ENCODE assay signal across 8 cellular contexts in the genomic region with DNA sequence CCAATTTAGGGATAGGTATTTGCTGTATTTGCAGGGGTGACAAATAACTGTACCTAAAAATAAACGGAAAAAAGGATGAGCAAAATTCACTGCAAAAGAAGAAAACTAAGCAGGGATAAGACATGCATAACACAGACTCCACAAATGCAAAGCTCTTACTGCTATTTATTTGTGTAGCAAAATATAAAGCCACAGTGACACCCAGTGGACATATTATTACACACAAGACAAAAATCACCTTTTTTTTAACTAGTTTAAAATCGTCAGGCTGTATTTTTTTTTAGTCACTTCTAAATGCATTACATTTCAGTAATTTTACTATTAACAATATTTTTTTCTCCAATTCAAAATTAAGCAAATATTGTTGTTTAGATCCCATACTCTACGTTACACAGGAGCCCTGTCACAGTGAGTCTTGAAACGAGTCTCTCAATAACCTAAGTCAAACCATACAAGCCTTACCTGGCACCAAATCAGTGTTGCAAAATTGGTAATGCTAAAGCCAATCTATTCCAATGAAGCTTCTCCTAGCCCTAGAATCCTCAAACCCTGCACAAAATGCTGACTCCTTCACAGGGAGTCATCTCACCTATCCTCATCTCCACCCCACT. TPM values are rescaled to one million over a fixed set of nuclear protein-coding genes. Genes with fewer than 3 reads are reported as not detected.
DNase-seq lines count a peak whose midpoint lies in the region; ATAC-seq and TF ChIP-seq lines count a peak whose summit lies in the region.

No MANE protein-coding gene starts in this region.

- no peak overlapping the region for H3K27ac Mint-ChIP-seq in activated CD4-positive, alpha-beta T cell treated with anti-CD3 and anti-CD28 coated beads, Interleukin-2, amount 10 ng/mL, durations not matched to agents 24 days and 14 days
- no peak overlapping the region for H3K27ac Mint-ChIP-seq in memory B cell

- no peaks in the 10 kb centered on the region for H3K27me3 Mint-ChIP-seq in activated CD4-positive, alpha-beta T cell treated with anti-CD3 and anti-CD28 coated beads, Interleukin-2, amount 10 ng/mL, durations not matched to agents 24 days and 14 days
- H3K27me3 Mint-ChIP-seq in memory B cell, result no peaks in the 10 kb centered on the region

- H3K9me3 Mint-ChIP-seq in activated CD4-positive, alpha-beta T cell treated with anti-CD3 and anti-CD28 coated beads, Interleukin-2, amount 10 ng/mL, durations not matched to agents 24 days and 14 days, result no peaks in the 10 kb centered on the region
- H3K9me3 Mint-ChIP-seq in memory B cell, result no peaks in the 10 kb centered on the region

- H3K36me3 Mint-ChIP-seq in activated CD4-positive, alpha-beta T cell treated with anti-CD3 and anti-CD28 coated beads, Interleukin-2, amount 10 ng/mL, durations not matched to agents 24 days and 14 days (ENCODE audit: low read depth), result peaks cover 17% of the 10 kb centered on the region
- peaks cover 15% of the 10 kb centered on the region for H3K36me3 Mint-ChIP-seq in memory B cell

- DNase-seq in activated CD4-positive, alpha-beta T cell treated with anti-CD3 and anti-CD28 coated beads, Interleukin-2, amount 10 ng/mL, durations not matched to agents 24 days and 14 days, result peak; percentile 65
- no peak for DNase-seq in activated CD4-positive, alpha-beta T cell treated with anti-CD3 and anti-CD28 coated beads for 4 hours
- DNase-seq in NCI-H748 (lab: John Stamatoyannopoulos, UW; ENCODE audit: unreplicated experiment) (peak; percentile 70), choroid plexus epithelial cell (ENCODE audit: low read depth) (peak; percentile 86), memory B cell (ENCODE audit: low spot score in 2 of 2) (peak in 1 of 2 donors; percentile 30), NCI-H524 treated with DMSO at 0.1 percent for 48 hours (lab: John Stamatoyannopoulos, UW) (no peak)
- DNase-seq in stimulated activated naive CD4-positive, alpha-beta T cell treated with Interleukin-2 at 50 U/mL for 16 hours (lab: John Stamatoyannopoulos, UW), result no peak

- no peak overlapping the region for H3K4me3 ChIP-seq in choroid plexus epithelial cell (ENCODE audit: low read depth, low read length)

- ATAC-seq in HG02884 (IDR thresholded peaks at IDR 0.05; ENCODE audit: unreplicated experiment) (peak; percentile 78), memory B cell (ENCODE audit: low read depth) (peak; percentile 59)

- no peaks in the 10 kb centered on the region for H3K4me1 Mint-ChIP-seq in activated CD4-positive, alpha-beta T cell treated with anti-CD3 and anti-CD28 coated beads, Interleukin-2, amount 10 ng/mL, durations not matched to agents 24 days and 14 days
- H3K4me1 Mint-ChIP-seq in memory B cell, result peaks cover 13% of the 10 kb centered on the region

- intact Hi-C loops in activated CD4-positive, alpha-beta T cell treated with anti-CD3 and anti-CD28 coated beads, Interleukin-2, amount 10 ng/mL, durations not matched to agents 24 days and 14 days (cut with micrococcal nuclease), result loop anchor here (2.0 to 5.0 kb wide), 3 partner anchors 211 to 443 kb away; no protein-coding TSS in a partner anchor

- H3K4me3 Mint-ChIP-seq in activated CD4-positive, alpha-beta T cell treated with anti-CD3 and anti-CD28 coated beads, Interleukin-2, amount 10 ng/mL, durations not matched to agents 24 days and 14 days, result no peak overlapping the region
- no peak overlapping the region for H3K4me3 Mint-ChIP-seq in memory B cell

- TF ChIP-seq CTCF in choroid plexus epithelial cell (conservative IDR thresholded peaks at IDR 0.05; ENCODE audit: low read depth, low read length), result peak; percentile 48

RNA-seq across cellular contexts. Expression of a gene that starts 23.7 kb away (rescaled TPM):
- 17.7 and 18.4 TPM in 2 replicates for total RNA-seq in activated CD4-positive, alpha-beta T cell treated with anti-CD3 and anti-CD28 coated beads, Interleukin-2, amount 10 ng/mL, durations not matched to agents 24 days and 14 days

RNA-seq across cellular contexts. Expression of a gene that starts 23.8 kb away (rescaled TPM):
- total RNA-seq in activated CD4-positive, alpha-beta T cell treated with anti-CD3 and anti-CD28 coated beads, Interleukin-2, amount 10 ng/mL, durations not matched to agents 24 days and 14 days, result 42.4 and 50.5 TPM in 2 replicates

Comparison
In these comparisons a context has a peak if more than half of its experiments do, and no peak if none do; other contexts are left out.
1. DNase-seq: peak in activated CD4-positive, alpha-beta T cell treated with anti-CD3 and anti-CD28 coated beads, Interleukin-2, amount 10 ng/mL, durations not matched to agents 24 days and 14 days (single experiment), NCI-H748 (single experiment) and choroid plexus epithelial cell (single experiment); none in activated CD4-positive, alpha-beta T cell treated with anti-CD3 and anti-CD28 coated beads for 4 hours (0 of 2), NCI-H524 treated with DMSO at 0.1 percent for 48 hours (single experiment) and stimulated activated naive CD4-positive, alpha-beta T cell treated with Interleukin-2 at 50 U/mL for 16 hours (single experiment).